ENCODE assay signal across 20 cellular contexts in genomic region chr10:87634311-87634710, GRCh38. TPM values are rescaled to one million over a fixed set of nuclear protein-coding genes. Genes with fewer than 3 reads are reported as not detected.
A peak's percentile ranks its signal among the peaks of the same experiment; 100 is the strongest.
DNase-seq lines count a peak whose midpoint lies in the region; ATAC-seq and TF ChIP-seq lines count a peak whose summit lies in the region.
"Had no signal": no experiment of that assay in that cellular context is flagged by ENCODE, and none has a peak within 500 bp of the region (broad histone marks: within the 10 kb centered on the region; RNA-seq: fewer than 3 reads in every experiment).

No MANE protein-coding gene starts in this region.

- no peaks in the 10 kb centered on the region for H3K27me3 ChIP-seq in brain microvascular endothelial cell (replicated peaks)
- H3K27me3 ChIP-seq: SJCRH30 had no signal

- ATAC-seq in GM19328 (IDR thresholded peaks at IDR 0.05; ENCODE audit: unreplicated experiment) = no peak
- ATAC-seq: Panc1 had no signal

- DNase-seq in EH (ENCODE audit: low read depth) = peak; percentile 47
- DNase-seq in HT1080 (ENCODE audit: low read depth) = peak; percentile 71
- DNase-seq in brain microvascular endothelial cell = peak; percentile 50
- DNase-seq in iris pigment epithelial cell (ENCODE audit: low read depth) = peak; percentile 85
- no peak for DNase-seq in mesenteric fat pad (ENCODE audit: low spot score)
- no peak for DNase-seq in NCI-H146 (lab: John Stamatoyannopoulos, UW)
- no peak for DNase-seq in cerebellar nuclear complex (lab: John Stamatoyannopoulos, UW)
- DNase-seq: GM23248, H9, MV-4-11, NCI-H1105 treated with DMSO at 0.1 percent for 48 hours, NCI-H1694 treated with DMSO at 0.1 percent for 48 hours, NCI-H2081 treated with DMSO at 0.1 percent for 48 hours, NCI-H446 treated with DMSO at 0.1 percent for 48 hours, NCI-H748 treated with DMSO at 0.1 percent for 48 hours, SJCRH30 had no signal

- no peaks in the 10 kb centered on the region for H3K36me3 ChIP-seq in brain microvascular endothelial cell (replicated peaks)
- H3K36me3 ChIP-seq: SJCRH30 had no signal

- TF ChIP-seq CTCF in brain microvascular endothelial cell (IDR thresholded peaks at IDR 0.05; ENCODE audit: low read depth, low read length, missing control alignments) = no peak

- no peak overlapping the region for H3K27ac ChIP-seq in brain microvascular endothelial cell
- H3K27ac ChIP-seq: C4-2B, GM23248, KMS-11, SJCRH30 had no signal

- in situ Hi-C loops in brain microvascular endothelial cell (cut with HindIII; ENCODE audit: low pct_ligation_motif_present, low sequenced_read_pairs) = no loop called here

- H3K4me3 ChIP-seq in brain microvascular endothelial cell (ENCODE audit: low read depth, low read length) = no peak overlapping the region
- H3K4me3 ChIP-seq: GM23248, SJCRH30 had no signal

RNA-seq across cellular contexts. Expression of gene PAPSS2, which starts 25.4 kb away (rescaled TPM):
- 16.6 and 20.9 TPM in 2 replicates for total RNA-seq in HT1080 (2014; rRNA removed; shearing (Covaris generic))
- polyA plus RNA-seq in HT1080 (2015; cell fraction: cytosol; rRNA removed) = 28.2 and 32.6 TPM in 2 replicates
- 31.4 and 34.4 TPM in 2 replicates for polyA plus RNA-seq in HT1080 (2015; cell fraction: nucleus; rRNA removed)
- 125 TPM for total RNA-seq in mesenteric fat pad

Comparison
In these comparisons a context has a peak if more than half of its experiments do, and no peak if none do; other contexts are left out.
1. DNase-seq: peak in EH (single experiment), HT1080 (single experiment), brain microvascular endothelial cell (single experiment) and iris pigment epithelial cell (single experiment); none in mesenteric fat pad (single experiment), NCI-H146 (single experiment) and cerebellar nuclear complex (0 of 2).